In the genomic region with DNA sequence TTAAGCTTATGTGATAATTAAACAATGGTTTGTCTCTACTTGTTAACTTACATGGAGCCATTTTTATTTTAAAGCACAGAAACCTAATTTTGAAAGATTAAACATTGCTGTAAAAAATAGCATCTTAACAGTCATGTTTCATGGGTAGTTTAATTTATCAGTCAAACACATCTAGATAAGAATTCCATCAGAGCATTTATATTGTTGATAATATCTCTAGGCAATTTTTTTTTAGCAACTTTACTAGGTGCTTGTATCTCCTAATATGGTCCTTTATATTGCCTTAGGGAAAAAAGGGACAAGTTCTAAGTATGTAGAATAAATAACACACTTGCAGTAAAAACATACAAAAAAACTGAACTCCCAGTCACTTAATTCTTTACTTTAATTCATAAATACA, we compare ENCODE assay signal across 14 cellular contexts. TPM values are rescaled to one million over a fixed set of nuclear protein-coding genes. Genes with fewer than 3 reads are reported as not detected.
A peak's percentile ranks its signal among the peaks of the same experiment; 100 is the strongest.
DNase-seq lines count a peak whose midpoint lies in the region; ATAC-seq and TF ChIP-seq lines count a peak whose summit lies in the region.
"Had no signal": no experiment of that assay in that cellular context is flagged by ENCODE, and none has a peak within 500 bp of the region (broad histone marks: within the 10 kb centered on the region; RNA-seq: fewer than 3 reads in every experiment).

No MANE protein-coding gene starts in this region.

- H3K9ac ChIP-seq in SK-N-MC (ENCODE audit: insufficient read length): peak overlapping the region; percentile 61
- H3K9ac ChIP-seq: KMS-11 had no signal

- TF ChIP-seq EP300 in ovary (IDR thresholded peaks at IDR 0.05): no peak

- H3K27ac ChIP-seq in SK-N-MC (peak overlapping the region; percentile 91), ovary (no peak overlapping the region), body of pancreas (peak overlapping the region in 1 of 4 donors; percentile 53)
- H3K27ac ChIP-seq: KMS-11, SJSA1 had no signal

- H3K9me3 Mint-ChIP-seq in Caco-2 (ENCODE audit: unreplicated experiment): no peaks in the 10 kb centered on the region
- H3K9me3 Mint-ChIP-seq: CD8-positive, alpha-beta T cell had no signal

- H3K27me3 Mint-ChIP-seq in Caco-2 (ENCODE audit: insufficient read depth, unreplicated experiment): no peaks in the 10 kb centered on the region

- peak overlapping the region; percentile 76 for H3K4me3 Mint-ChIP-seq in Caco-2 (ENCODE audit: unreplicated experiment)
- H3K4me3 Mint-ChIP-seq: activated naive CD8-positive, alpha-beta T cell; CD8-positive, alpha-beta T cell had no signal

- H3K27me3 ChIP-seq in Caco-2 (replicated peaks; ENCODE audit: control insufficient read depth, insufficient read depth, low read length): peaks cover 1% of the 10 kb centered on the region
- H3K27me3 ChIP-seq in ovary: no peaks in the 10 kb centered on the region
- H3K27me3 ChIP-seq in body of pancreas: no peaks in the 10 kb centered on the region
- H3K27me3 ChIP-seq: SJSA1 had no signal

- H3K4me3 ChIP-seq in Caco-2 (ENCODE audit: low read depth, low read length): no peak overlapping the region
- H3K4me3 ChIP-seq in SK-N-MC: peak overlapping the region; percentile 81
- H3K4me3 ChIP-seq in fibroblast of pulmonary artery (replicated peaks; ENCODE audit: low read depth, low read length): peak overlapping the region; percentile 73
- H3K4me3 ChIP-seq in ovary: peak overlapping the region; percentile 50
- H3K4me3 ChIP-seq in body of pancreas: peak overlapping the region in 1 of 2 donors; percentile 46
- H3K4me3 ChIP-seq: SJSA1 had no signal

- H3K36me3 Mint-ChIP-seq in Caco-2 (ENCODE audit: insufficient read depth, unreplicated experiment): no peaks in the 10 kb centered on the region
- H3K36me3 Mint-ChIP-seq: activated naive CD8-positive, alpha-beta T cell; CD8-positive, alpha-beta T cell had no signal

- intact Hi-C loops in Caco-2 (cut with micrococcal nuclease; ENCODE audit: unreplicated experiment): no loop called here
- intact Hi-C loops in ovary (cut with DNase I): no loop called here
- intact Hi-C loops in body of pancreas (cut with DNase I): no loop called here

- CTCF ChIA-PET in Caco-2 (lab: Charles Lee): interaction anchor here (1.4 kb wide), 1 partner anchor 35 kb away, joined by 4 read pairs; no protein-coding TSS in a partner anchor

- BruUV-seq in Caco-2 (replicated peaks; lab: Mats Ljungman, UMichigan): no TSS peak

- no peaks in the 10 kb centered on the region; the same call in 1 of the 2 replicates for H3K4me1 ChIP-seq in Caco-2
- peaks cover 2% of the 10 kb centered on the region for H3K4me1 ChIP-seq in ovary (ENCODE audit: insufficient read depth)
- no peaks in the 10 kb centered on the region for H3K4me1 ChIP-seq in body of pancreas
- H3K4me1 ChIP-seq: SJSA1 had no signal

- TF ChIP-seq POLR2A in ovary (IDR thresholded peaks at IDR 0.05) (no peak), body of pancreas (IDR thresholded peaks at IDR 0.05) (no peak)

- TF ChIP-seq CTCF in Caco-2 (IDR thresholded peaks at IDR 0.05; ENCODE audit: insufficient read depth in 1 of 2, low read depth in 1 of 2, low read length in 1 of 2, severe bottlenecking in 1 of 2, unreplicated experiment in 1 of 2): no peak
- no peak for TF ChIP-seq CTCF in fibroblast of pulmonary artery (IDR thresholded peaks at IDR 0.05; ENCODE audit: low read length, missing control alignments)
- no peak for TF ChIP-seq CTCF in ovary (IDR thresholded peaks at IDR 0.05)
- TF ChIP-seq CTCF in body of pancreas (IDR thresholded peaks at IDR 0.05): no peak

- DNase-seq in Caco-2: no peak
- no peak for DNase-seq in SK-N-MC (ENCODE audit: low read depth, low spot score)
- DNase-seq in fibroblast of pulmonary artery (ENCODE audit: low read depth): no peak
- DNase-seq in ovary: no peak
- no peak for DNase-seq in foreskin melanocyte
- no peak for DNase-seq in body of pancreas
- DNase-seq: activated CD4-positive, alpha-beta T cell treated with anti-CD3 and anti-CD28 coated beads, Interleukin-2, amount 50 U/mL, for 48 hours; CD8-positive, alpha-beta T cell; NCI-H226 had no signal

- POLR2A ChIA-PET in Caco-2 (lab: Charles Lee): no interaction called here

- no peak overlapping the region for H3K27ac Mint-ChIP-seq in Caco-2 (ENCODE audit: unreplicated experiment)
- H3K27ac Mint-ChIP-seq: activated naive CD8-positive, alpha-beta T cell; CD8-positive, alpha-beta T cell had no signal

- H3K36me3 ChIP-seq in Caco-2 (ENCODE audit: control insufficient read depth, insufficient read depth, low read length) (no peaks in the 10 kb centered on the region), SK-N-MC (ENCODE audit: insufficient read depth, low read length) (no peaks in the 10 kb centered on the region), ovary (no peaks in the 10 kb centered on the region), body of pancreas (replicated peaks in 1 of 2; ENCODE audit: insufficient read depth in 1 of 2, low read depth in 2 of 2) (no peaks in the 10 kb centered on the region)
- H3K36me3 ChIP-seq: SJSA1 had no signal

- H3K9me3 ChIP-seq in Caco-2: no peaks in the 10 kb centered on the region
- no peaks in the 10 kb centered on the region for H3K9me3 ChIP-seq in SK-N-MC (ENCODE audit: low read depth, low read length)
- no peaks in the 10 kb centered on the region for H3K9me3 ChIP-seq in ovary
- H3K9me3 ChIP-seq in body of pancreas: no peaks in the 10 kb centered on the region
- H3K9me3 ChIP-seq: SJSA1 had no signal

- no peaks in the 10 kb centered on the region for H3K4me1 Mint-ChIP-seq in Caco-2 (ENCODE audit: low read depth, unreplicated experiment)

- ATAC-seq in HG02588 (IDR thresholded peaks at IDR 0.05; ENCODE audit: unreplicated experiment) (no peak), body of pancreas (no peak), HG03108 (IDR thresholded peaks at IDR 0.05; ENCODE audit: unreplicated experiment) (no peak)
- ATAC-seq: CD8-positive, alpha-beta T cell had no signal

RNA-seq across cellular contexts. Expression of a gene that starts 0.9 kb away (rescaled TPM):
- total RNA-seq in Caco-2 (2022) (1.2 and 1.3 TPM in 2 replicates), ovary (10 to 100 TPM in 3 of 7 donors, 1 to 10 TPM in 4; 4.3 to 16.2 (median 9.6) TPM), body of pancreas (1 to 10 TPM; 2.3 to 5.9 TPM)
- polyA plus RNA-seq in ovary: 1 to 10 TPM; 2.9 to 3.4 TPM
- total RNA-seq: CD8-positive, alpha-beta T cell; SJSA1 had no signal
